In the genomic region with DNA sequence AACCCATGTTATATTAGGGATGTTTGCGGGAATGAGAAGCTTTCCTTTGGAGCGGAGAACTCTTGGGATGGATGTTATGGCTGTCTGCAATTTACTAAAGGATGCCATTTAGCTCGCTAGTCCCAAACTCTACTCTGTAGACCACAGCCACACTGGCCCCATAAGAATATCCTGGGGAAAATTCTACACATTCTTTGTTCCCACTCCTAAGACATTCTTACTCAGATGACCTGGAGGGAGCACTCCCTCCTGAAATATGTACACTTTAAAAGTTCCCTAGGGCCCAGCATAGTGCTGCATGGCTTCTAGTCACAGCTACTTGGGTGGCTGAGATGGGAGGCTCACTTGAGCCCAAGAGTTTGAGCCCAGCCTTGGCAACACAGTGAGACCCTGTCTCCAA, we compare ENCODE assay signal across 21 cellular contexts.
"Had no signal": no experiment of that assay in that cellular context is flagged by ENCODE, and none has a peak within 500 bp of the region (broad histone marks: within the 10 kb centered on the region; RNA-seq: fewer than 3 reads in every experiment).

No MANE protein-coding gene starts in this region.

- H3K4me3 ChIP-seq: esophagus muscularis mucosa, gastrocnemius medialis, heart right ventricle, lung, pancreas, tibial nerve had no signal

- FAIRE-seq: endometrium, pancreas had no signal

- H3K27ac ChIP-seq: esophagus muscularis mucosa, gastrocnemius medialis, heart right ventricle, pancreas, tibial nerve had no signal

- H3K9me3 ChIP-seq: esophagus muscularis mucosa, gastrocnemius medialis, heart right ventricle, pancreas, tibial nerve had no signal

- H3K36me3 Mint-ChIP-seq: naive B cell; stimulated activated effector memory CD8-positive, alpha-beta T cell treated with anti-CD3 and anti-CD28 coated beads, Interleukin-12 subunit alpha, Interleukin-12 subunit beta, amount 100 ng/mL, for 72 hours had no signal

- H3K27ac Mint-ChIP-seq: naive B cell; nephron; progenitor cell of endocrine pancreas; stimulated activated effector memory CD8-positive, alpha-beta T cell treated with anti-CD3 and anti-CD28 coated beads, Interleukin-12 subunit alpha, Interleukin-12 subunit beta, amount 100 ng/mL, for 72 hours; stimulated activated naive CD8-positive, alpha-beta T cell treated with anti-CD3 and anti-CD28 coated beads, Interleukin-15, Interleukin-2, amounts not matched to agents 100 ng/mL and 50 ng/mL, for 24 hours had no signal

- H3K4me1 Mint-ChIP-seq: naive B cell; stimulated activated effector memory CD8-positive, alpha-beta T cell treated with anti-CD3 and anti-CD28 coated beads, Interleukin-12 subunit alpha, Interleukin-12 subunit beta, amount 100 ng/mL, for 72 hours had no signal

- H3K4me1 ChIP-seq: esophagus muscularis mucosa, gastrocnemius medialis, heart right ventricle, pancreas, tibial nerve had no signal

- DNase-seq: effector memory CD4-positive, alpha-beta T cell; gastrocnemius medialis; heart right ventricle; hypothalamus; left colon; left ventricle myocardium superior; mesendoderm; naive B cell; occipital lobe; pancreas; right cardiac atrium; stimulated activated CD4-positive, alpha-beta T cell treated with anti-CD3 and anti-CD28 coated beads, Interleukin-4, amount 100 ng/mL, for 1 hour; stimulated activated CD8-positive, alpha-beta memory T cell treated with anti-CD3 and anti-CD28 coated beads, Interleukin-4, amount 100 ng/mL, for 48 hours had no signal

- H3K27me3 Mint-ChIP-seq: naive B cell, progenitor cell of endocrine pancreas had no signal

- H3K4me3 Mint-ChIP-seq: naive B cell; nephron; stimulated activated effector memory CD8-positive, alpha-beta T cell treated with anti-CD3 and anti-CD28 coated beads, Interleukin-12 subunit alpha, Interleukin-12 subunit beta, amount 100 ng/mL, for 72 hours; stimulated activated naive CD8-positive, alpha-beta T cell treated with anti-CD3 and anti-CD28 coated beads, Interleukin-15, Interleukin-2, amounts not matched to agents 100 ng/mL and 50 ng/mL, for 24 hours had no signal

- H3K9me3 Mint-ChIP-seq: nephron; stimulated activated effector memory CD8-positive, alpha-beta T cell treated with anti-CD3 and anti-CD28 coated beads, Interleukin-12 subunit alpha, Interleukin-12 subunit beta, amount 100 ng/mL, for 72 hours; stimulated activated naive CD8-positive, alpha-beta T cell treated with anti-CD3 and anti-CD28 coated beads, Interleukin-15, Interleukin-2, amounts not matched to agents 100 ng/mL and 50 ng/mL, for 24 hours had no signal

- H3K36me3 ChIP-seq: esophagus muscularis mucosa, gastrocnemius medialis, heart right ventricle, pancreas, tibial nerve had no signal

- H3K27me3 ChIP-seq: esophagus muscularis mucosa, gastrocnemius medialis, pancreas, tibial nerve had no signal

- ATAC-seq: gastrocnemius medialis; heart right ventricle; left colon; left ventricle myocardium superior; pancreas; right cardiac atrium; stimulated activated effector memory CD8-positive, alpha-beta T cell treated with anti-CD3 and anti-CD28 coated beads, Interleukin-12 subunit alpha, Interleukin-12 subunit beta, amount 100 ng/mL, for 72 hours had no signal
